1 cellular context compared by ENCODE assay signal in the genomic region with DNA sequence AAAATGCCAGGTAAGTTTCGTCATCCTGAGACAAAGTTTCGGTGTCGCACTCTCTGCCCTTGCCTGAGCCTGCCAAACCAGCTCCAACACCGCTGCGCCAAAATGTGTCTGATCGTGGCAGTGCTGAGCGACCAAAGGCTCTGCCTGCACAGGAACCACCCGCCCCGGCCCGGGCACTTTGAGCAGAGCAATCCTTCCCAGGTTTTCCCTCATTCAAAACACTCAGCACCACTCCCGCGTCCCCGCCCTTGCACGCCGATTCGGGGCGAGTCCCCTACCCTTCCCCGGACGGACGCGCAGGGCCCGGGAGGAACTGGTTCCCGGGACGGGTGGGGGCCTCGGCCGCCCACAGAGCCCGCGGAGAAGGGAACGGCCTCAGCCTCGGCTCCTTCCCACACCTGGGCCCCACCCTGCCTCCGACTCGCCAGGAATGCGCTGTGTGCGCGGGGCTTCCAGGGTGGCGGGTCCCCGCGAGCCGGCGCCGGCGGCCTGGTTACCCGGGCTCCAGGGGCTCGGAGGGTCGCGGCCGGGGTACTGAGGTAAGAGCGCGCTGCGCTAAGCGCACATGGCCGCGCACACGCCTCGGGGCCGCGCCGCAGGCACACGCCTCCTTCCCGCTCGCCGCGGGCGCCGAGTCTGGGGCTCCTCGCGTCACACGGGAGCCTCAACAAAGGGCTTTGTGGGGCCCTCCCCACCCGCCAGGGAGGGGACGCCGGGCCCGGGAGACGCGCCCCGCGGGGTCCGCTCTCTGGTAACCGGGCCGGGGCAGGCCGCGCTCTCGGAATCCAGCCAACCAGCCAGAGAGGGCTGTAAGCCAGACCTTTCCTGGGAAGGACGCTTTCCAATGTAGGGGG.
TF ChIP-seq lines count a peak whose summit lies in the region.

A gene with protein sequence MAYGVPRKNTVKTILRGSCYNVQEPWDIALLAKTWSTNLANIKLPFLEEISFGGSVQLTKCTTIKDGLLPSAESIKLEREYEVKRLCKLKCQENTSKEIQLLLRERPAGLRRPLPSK (minus strand): TSS at position 638 of the 854 bp plus-strand sequence. CDS start 902 bp downstream, outside the sequence.

TF ChIP-seq in HCT116, 20 proteins besides CTCF, POLR2A, EP300 and RAD21 (continued from another document):
- TF ChIP-seq, protein P1, sequence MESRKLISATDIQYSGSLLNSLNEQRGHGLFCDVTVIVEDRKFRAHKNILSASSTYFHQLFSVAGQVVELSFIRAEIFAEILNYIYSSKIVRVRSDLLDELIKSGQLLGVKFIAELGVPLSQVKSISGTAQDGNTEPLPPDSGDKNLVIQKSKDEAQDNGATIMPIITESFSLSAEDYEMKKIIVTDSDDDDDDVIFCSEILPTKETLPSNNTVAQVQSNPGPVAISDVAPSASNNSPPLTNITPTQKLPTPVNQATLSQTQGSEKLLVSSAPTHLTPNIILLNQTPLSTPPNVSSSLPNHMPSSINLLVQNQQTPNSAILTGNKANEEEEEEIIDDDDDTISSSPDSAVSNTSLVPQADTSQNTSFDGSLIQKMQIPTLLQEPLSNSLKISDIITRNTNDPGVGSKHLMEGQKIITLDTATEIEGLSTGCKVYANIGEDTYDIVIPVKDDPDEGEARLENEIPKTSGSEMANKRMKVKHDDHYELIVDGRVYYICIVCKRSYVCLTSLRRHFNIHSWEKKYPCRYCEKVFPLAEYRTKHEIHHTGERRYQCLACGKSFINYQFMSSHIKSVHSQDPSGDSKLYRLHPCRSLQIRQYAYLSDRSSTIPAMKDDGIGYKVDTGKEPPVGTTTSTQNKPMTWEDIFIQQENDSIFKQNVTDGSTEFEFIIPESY (IDR thresholded peaks at IDR 0.05; ENCODE audit: extremely low read depth, insufficient replicate concordance, low read length), result peak; percentile 29
- TF ChIP-seq POLR2AphosphoS5 (IDR thresholded peaks at IDR 0.05; ENCODE audit: low read depth, low read length) (peak; percentile 35), YY1 (IDR thresholded peaks at IDR 0.05; ENCODE audit: extremely low read depth, insufficient replicate concordance, low read depth, low read length) (peak; percentile 1), SIN3A (IDR thresholded peaks at IDR 0.05; ENCODE audit: low read depth) (no peak), ZFX (IDR thresholded peaks at IDR 0.05) (peak; percentile 97)
- TF ChIP-seq, protein P2, sequence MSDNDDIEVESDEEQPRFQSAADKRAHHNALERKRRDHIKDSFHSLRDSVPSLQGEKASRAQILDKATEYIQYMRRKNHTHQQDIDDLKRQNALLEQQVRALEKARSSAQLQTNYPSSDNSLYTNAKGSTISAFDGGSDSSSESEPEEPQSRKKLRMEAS (IDR thresholded peaks at IDR 0.05), result peak; percentile 85
TF ChIP-seq in HCT116: peak in this region for 5.
